8 cellular contexts compared by ENCODE assay signal in the genomic region with DNA sequence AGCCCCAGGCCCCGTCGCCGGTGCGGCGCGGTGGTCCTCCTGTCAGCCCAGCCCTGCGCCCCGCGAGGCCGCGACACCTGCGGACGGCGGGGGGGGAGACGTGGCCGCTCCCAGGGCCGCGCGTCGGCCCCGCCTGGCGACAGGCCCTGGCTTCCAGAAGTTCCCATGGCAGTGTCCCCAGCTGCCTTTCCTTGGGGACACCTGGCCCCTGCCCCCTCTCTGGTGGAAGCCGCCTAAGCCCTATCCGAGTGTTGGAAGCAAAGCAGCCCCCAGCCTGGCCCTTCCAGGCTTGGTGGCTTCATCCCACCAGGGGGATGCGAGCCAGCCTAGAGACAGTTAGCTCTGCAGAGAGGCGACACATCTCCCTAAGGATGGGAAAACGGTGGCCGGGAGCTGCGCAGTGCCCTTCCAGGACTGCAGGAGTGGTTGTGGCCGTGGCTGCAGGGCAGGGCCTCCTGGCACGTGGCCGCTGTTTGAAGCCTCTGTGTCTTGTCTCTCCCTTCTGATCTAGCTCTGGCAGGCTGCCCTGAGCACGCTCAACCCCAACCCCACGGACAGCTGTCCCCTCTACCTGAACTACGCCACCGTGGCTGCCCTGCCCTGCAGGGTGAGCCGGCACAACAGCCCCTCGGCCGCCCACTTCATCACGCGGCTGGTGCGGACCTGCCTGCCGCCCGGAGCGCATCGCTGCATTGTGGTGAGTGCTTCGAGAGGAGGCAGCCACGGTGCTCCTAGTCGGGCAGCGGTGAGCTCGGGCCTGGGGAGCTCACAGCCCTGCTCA. TPM values are rescaled to one million over a fixed set of nuclear protein-coding genes. Genes with fewer than 3 reads are reported as not detected.
DNase-seq lines count a peak whose midpoint lies in the region; ATAC-seq and TF ChIP-seq lines count a peak whose summit lies in the region.

No MANE protein-coding gene starts in this region.

- H3K27me3 Mint-ChIP-seq in activated CD8-positive, alpha-beta T cell treated with anti-CD3 and anti-CD28 coated beads for 36 hours: no peaks in the 10 kb centered on the region

- peaks cover 15% of the 10 kb centered on the region for H3K4me1 Mint-ChIP-seq in activated CD8-positive, alpha-beta T cell treated with anti-CD3 and anti-CD28 coated beads for 36 hours (ENCODE audit: low read depth)

- CTCF ChIA-PET in activated CD8-positive, alpha-beta T cell treated with anti-CD3 and anti-CD28 coated beads for 36 hours (lab: Charles Lee): interaction anchor here (0.9 to 1.9 kb wide), 6 partner anchors 11 to 188 kb away, joined by 3 to 11 read pairs (median 4); a partner anchor contains a TSS

- no peaks in the 10 kb centered on the region for H3K27me3 ChIP-seq in rectal smooth muscle tissue (ENCODE audit: control insufficient read depth, insufficient read depth, low read length)

- intact Hi-C loops in activated CD8-positive, alpha-beta T cell treated with anti-CD3 and anti-CD28 coated beads for 36 hours (cut with micrococcal nuclease): loop anchor here (5.0 kb wide), 1 partner anchor 41 kb away; a partner anchor contains a TSS

- H3K36me3 ChIP-seq in rectal smooth muscle tissue (ENCODE audit: control insufficient read depth, insufficient read depth, low read length): peaks cover 9% of the 10 kb centered on the region

- peak in 2 of 3 experiments; percentile 20 to 26 for DNase-seq in NCI-H1417 (lab: John Stamatoyannopoulos, UW)
- DNase-seq in NCI-H1417 treated with DMSO at 0.1 percent for 48 hours (lab: John Stamatoyannopoulos, UW): no peak
- DNase-seq in activated CD8-positive, alpha-beta T cell treated with anti-CD3 and anti-CD28 coated beads for 36 hours: no peak
- peak in 1 of 2 donors; percentile 36 for DNase-seq in foreskin fibroblast
- DNase-seq in AG08396 (ENCODE audit: low spot score): no peak
- DNase-seq in OCI-M1 (lab: John Stamatoyannopoulos, UW): no peak

- H3K27ac ChIP-seq in rectal smooth muscle tissue (ENCODE audit: low read depth, low read length): peak overlapping the region; percentile 64

- no peaks in the 10 kb centered on the region for H3K36me3 Mint-ChIP-seq in activated CD8-positive, alpha-beta T cell treated with anti-CD3 and anti-CD28 coated beads for 36 hours (ENCODE audit: low read depth)

- peak overlapping the region; percentile 56 for H3K9ac ChIP-seq in rectal smooth muscle tissue (ENCODE audit: low read length)

- peak; percentile 1 for ATAC-seq in HG03159 (IDR thresholded peaks at IDR 0.05; ENCODE audit: unreplicated experiment)
- ATAC-seq in activated CD8-positive, alpha-beta T cell treated with anti-CD3 and anti-CD28 coated beads for 36 hours: peak; percentile 12

- H3K27ac Mint-ChIP-seq in activated CD8-positive, alpha-beta T cell treated with anti-CD3 and anti-CD28 coated beads for 36 hours: peak overlapping the region; percentile 68

- peaks cover 20% of the 10 kb centered on the region for H3K4me1 ChIP-seq in rectal smooth muscle tissue (ENCODE audit: control insufficient read depth, insufficient read depth, low read length)

- no peak for TF ChIP-seq CTCF in activated CD8-positive, alpha-beta T cell treated with anti-CD3 and anti-CD28 coated beads for 36 hours (IDR thresholded peaks at IDR 0.05)
- TF ChIP-seq CTCF in foreskin fibroblast (IDR thresholded peaks at IDR 0.05; ENCODE audit: low read depth, low read length): no peak

- H3K4me3 Mint-ChIP-seq in activated CD8-positive, alpha-beta T cell treated with anti-CD3 and anti-CD28 coated beads for 36 hours: peak overlapping the region; percentile 70

- H3K4me3 ChIP-seq in foreskin fibroblast (ENCODE audit: low read depth in 1 of 2, low read length in 2 of 2) (peak overlapping the region; percentile 37 to 44), rectal smooth muscle tissue (ENCODE audit: low read length) (peak overlapping the region; percentile 67)

- POLR2A ChIA-PET in activated CD8-positive, alpha-beta T cell treated with anti-CD3 and anti-CD28 coated beads for 36 hours (lab: Charles Lee): interaction anchor here (1.2 to 1.6 kb wide), 4 partner anchors 10 to 38 kb away, joined by 3 to 7 read pairs (median 4); no protein-coding TSS in a partner anchor

- H3K9me3 Mint-ChIP-seq in activated CD8-positive, alpha-beta T cell treated with anti-CD3 and anti-CD28 coated beads for 36 hours: no peaks in the 10 kb centered on the region

RNA-seq across cellular contexts. Expression of a gene that starts 0.8 kb away (rescaled TPM):
- 10 to 100 TPM; 15.4 to 17.1 TPM for total RNA-seq in activated CD8-positive, alpha-beta T cell treated with anti-CD3 and anti-CD28 coated beads for 36 hours

RNA-seq across cellular contexts. Expression of a gene that starts 42.3 kb away (rescaled TPM):
- total RNA-seq in activated CD8-positive, alpha-beta T cell treated with anti-CD3 and anti-CD28 coated beads for 36 hours: 100 to 1,000 TPM; 108 to 109 TPM

Comparison
In these comparisons a context has a peak if more than half of its experiments do, and no peak if none do; other contexts are left out.
1. DNase-seq: peak in NCI-H1417 (2 of 3); none in NCI-H1417 treated with DMSO at 0.1 percent for 48 hours (single experiment), activated CD8-positive, alpha-beta T cell treated with anti-CD3 and anti-CD28 coated beads for 36 hours (single experiment), AG08396 (single experiment) and OCI-M1 (single experiment).